In the genomic region with DNA sequence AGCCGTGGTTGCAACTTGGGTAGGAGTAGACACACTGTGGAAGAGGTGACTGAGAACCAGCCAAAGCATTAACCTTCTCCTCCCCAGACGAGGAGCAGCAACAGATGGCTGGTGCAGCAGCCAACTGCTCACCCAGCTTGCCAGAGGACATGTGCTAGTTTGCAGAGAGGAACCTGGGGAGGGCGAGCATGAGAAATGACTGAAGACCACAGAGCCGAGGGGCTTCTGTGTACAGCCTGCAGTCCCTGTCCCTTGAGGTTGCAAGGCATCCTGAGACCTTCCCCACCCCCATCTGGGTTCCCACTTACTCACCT, we compare ENCODE assay signal across 14 cellular contexts.
DNase-seq lines count a peak whose midpoint lies in the region; ATAC-seq and TF ChIP-seq lines count a peak whose summit lies in the region.
"Had no signal": no experiment of that assay in that cellular context is flagged by ENCODE, and none has a peak within 500 bp of the region (broad histone marks: within the 10 kb centered on the region; RNA-seq: fewer than 3 reads in every experiment).

No MANE protein-coding gene starts in this region.

- H3K27ac Mint-ChIP-seq in mesothelial cell of epicardium: peak overlapping the region; percentile 90
- H3K27ac Mint-ChIP-seq: activated B cell treated with CpG ODN at 0.5 μM for 24 hours had no signal

- no peak for TF ChIP-seq CTCF in mesothelial cell of epicardium (IDR thresholded peaks at IDR 0.05; ENCODE audit: unreplicated experiment)

- ATAC-seq in HG02981 (IDR thresholded peaks at IDR 0.05; ENCODE audit: unreplicated experiment): no peak
- no peak for ATAC-seq in GM21619 (IDR thresholded peaks at IDR 0.05; ENCODE audit: unreplicated experiment)
- ATAC-seq in activated CD4-positive, CD25-positive, alpha-beta regulatory T cell treated with anti-CD3 and anti-CD28 coated beads, Interleukin-2, amount 50 U/mL, for 24 hours: no peak

- H3K36me3 ChIP-seq in ACC112 (ENCODE audit: insufficient read depth, low read length) (no peaks in the 10 kb centered on the region), duodenal mucosa (ENCODE audit: control insufficient read depth in 1 of 2, insufficient read depth in 2 of 2, low read length in 2 of 2) (no peaks in the 10 kb centered on the region)

- peaks cover 50% of the 10 kb centered on the region for H3K4me1 Mint-ChIP-seq in mesothelial cell of epicardium

- H2AFZ ChIP-seq in ACC112 (ENCODE audit: low read length, unreplicated experiment): no peak overlapping the region

- H3K9me3 ChIP-seq in duodenal mucosa (ENCODE audit: control insufficient read depth in 1 of 2, low read length in 2 of 2): no peaks in the 10 kb centered on the region
- H3K9me3 ChIP-seq: adrenal gland had no signal

- H3K4me3 ChIP-seq in ACC112 (ENCODE audit: low read depth, low read length) (no peak overlapping the region), duodenal mucosa (ENCODE audit: low read depth in 1 of 2, low read length in 2 of 2) (no peak overlapping the region)
- H3K4me3 ChIP-seq: adrenal gland had no signal

- H3K79me2 ChIP-seq in ACC112 (ENCODE audit: control insufficient read depth, insufficient read depth, low read length, unreplicated experiment): no peaks in the 10 kb centered on the region

- H3K4me3 Mint-ChIP-seq in mesothelial cell of epicardium: no peak overlapping the region
- H3K4me3 Mint-ChIP-seq: activated B cell treated with CpG ODN at 0.5 μM for 24 hours had no signal

- H3K27me3 Mint-ChIP-seq in mesothelial cell of epicardium (ENCODE audit: low read depth): no peaks in the 10 kb centered on the region

- DNase-seq in NCI-H2171 (lab: John Stamatoyannopoulos, UW) (peak; percentile 73), mesothelial cell of epicardium (ENCODE audit: low spot score in 2 of 2, unreplicated experiment in 2 of 2) (no peak), SK-N-DZ (ENCODE audit: low spot score) (no peak)
- DNase-seq: activated B cell treated with CpG ODN at 0.5 μM for 24 hours; adrenal gland; KG1; NCI-H1436 treated with DMSO at 0.1 percent for 48 hours; NK-92 treated with Interleukin-12 subunit alpha and Interleukin-12 subunit beta, amount 100 ng/mL, for 24 hours; occipital lobe had no signal

- H3K27ac ChIP-seq in ACC112 (ENCODE audit: low read depth, low read length): peak overlapping the region; percentile 48; the same call in 1 of the 2 replicates
- peak overlapping the region; percentile 0 for H3K27ac ChIP-seq in duodenal mucosa (ENCODE audit: low read depth, low read length)

- no peaks in the 10 kb centered on the region for H3K9me3 Mint-ChIP-seq in mesothelial cell of epicardium
- H3K9me3 Mint-ChIP-seq: activated B cell treated with CpG ODN at 0.5 μM for 24 hours had no signal

- no peak overlapping the region for H3K9ac ChIP-seq in duodenal mucosa (ENCODE audit: low read depth in 1 of 2, low read length in 2 of 2)

- no peaks in the 10 kb centered on the region for H3K36me3 Mint-ChIP-seq in mesothelial cell of epicardium

- no peaks in the 10 kb centered on the region for H3K27me3 ChIP-seq in ACC112 (ENCODE audit: insufficient read depth, low read length)
- no peaks in the 10 kb centered on the region for H3K27me3 ChIP-seq in duodenal mucosa (ENCODE audit: control insufficient read depth in 1 of 2, insufficient read depth in 2 of 2, low read length in 2 of 2)
- H3K27me3 ChIP-seq: adrenal gland had no signal

- peaks cover 23% of the 10 kb centered on the region for H3K4me1 ChIP-seq in ACC112 (ENCODE audit: control insufficient read depth, insufficient read depth, low read length, unreplicated experiment)
- peaks cover 20 to 26% of the 10 kb centered on the region in 2 donors for H3K4me1 ChIP-seq in duodenal mucosa (ENCODE audit: control insufficient read depth in 1 of 2, insufficient read depth in 2 of 2, low read length in 2 of 2)
